9 cellular contexts compared by ENCODE assay signal in the genomic region with DNA sequence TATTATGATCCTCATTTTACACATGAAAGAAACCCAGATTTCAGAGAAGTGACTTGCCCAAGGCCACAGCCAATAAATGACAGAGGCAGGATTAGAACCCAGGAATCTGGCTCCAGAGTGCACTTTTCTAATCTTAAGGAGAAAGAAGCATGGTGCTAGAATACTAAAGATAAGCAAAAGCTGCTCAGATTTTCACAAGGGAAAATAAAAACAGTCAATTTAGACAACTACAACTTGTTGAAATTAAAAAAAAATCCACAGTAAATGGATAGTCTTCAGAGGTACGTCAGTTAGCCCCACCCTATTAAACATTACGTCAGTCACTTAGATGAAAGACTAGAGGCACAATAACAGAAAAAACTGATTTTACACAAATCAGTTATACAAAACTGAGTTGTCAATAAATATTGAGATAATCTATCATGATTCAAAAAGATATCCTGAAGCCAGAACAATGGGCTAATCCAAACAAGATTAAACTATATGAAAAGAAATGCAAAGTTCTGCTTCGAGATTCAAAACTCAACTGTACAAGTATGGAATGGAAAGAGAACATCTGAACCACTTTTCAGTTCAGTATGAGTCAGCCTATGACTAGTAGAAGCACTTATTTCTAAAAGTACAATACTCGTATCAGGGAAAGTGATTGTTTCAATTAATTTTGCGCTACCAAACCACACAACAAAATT. TPM values are rescaled to one million over a fixed set of nuclear protein-coding genes. Genes with fewer than 3 reads are reported as not detected.
DNase-seq lines count a peak whose midpoint lies in the region; ATAC-seq and TF ChIP-seq lines count a peak whose summit lies in the region.
"Had no signal": no experiment of that assay in that cellular context is flagged by ENCODE, and none has a peak within 500 bp of the region (broad histone marks: within the 10 kb centered on the region; RNA-seq: fewer than 3 reads in every experiment).

No MANE protein-coding gene starts in this region.

- BruUV-seq in Panc1 (replicated peaks; lab: Mats Ljungman, UMichigan) = no TSS peak

- H3K4me1 ChIP-seq in HEK293 (ENCODE audit: control insufficient read depth, insufficient read depth, low read length) (peaks cover 23% of the 10 kb centered on the region), Panc1 (ENCODE audit: control insufficient read depth, insufficient read depth, low read length) (peaks cover 39% of the 10 kb centered on the region), esophagus muscularis mucosa (peaks cover 76 to 100% (median 94%) of the 10 kb centered on the region in 4 donors), gastrocnemius medialis (peaks cover 70 to 83% of the 10 kb centered on the region in 2 donors)

- no peak for TF ChIP-seq EP300 in esophagus muscularis mucosa (IDR thresholded peaks at IDR 0.05)

- in situ Hi-C loops in GM13977 (cut with MboI; ENCODE audit: low pct_unique_long_range_greater_than_20kb, low sequenced_read_pairs, unreplicated experiment) = no loop called here
- in situ Hi-C loops in Panc1 (cut with HindIII; ENCODE audit: low pct_unique_long_range_greater_than_20kb, low sequenced_read_pairs) = no loop called here
- in situ Hi-C loops in gastrocnemius medialis (cut with MboI; ENCODE audit: low sequenced_read_pairs in 4 of 4) = loop anchor here in 1 of 4 donors (25.0 kb wide), 1 partner anchor 1823 kb away; the partner anchor contains the start of gene RAD23B

- H3K36me3 ChIP-seq in HEK293 (ENCODE audit: control insufficient read depth in 2 of 2, insufficient read depth in 1 of 2, low read length in 2 of 2) (peaks cover 0 to 5% of the 10 kb centered on the region in 2 experiments; a peak in 2 of 3 replicates), Panc1 (ENCODE audit: control insufficient read depth, insufficient read depth, low read length) (no peaks in the 10 kb centered on the region; the same call in 1 of the 2 replicates), esophagus muscularis mucosa (peaks cover 0 to 5% (median 4%) of the 10 kb centered on the region in 4 donors), gastrocnemius medialis (no peaks in the 10 kb centered on the region)

- POLR2A ChIA-PET in HEK293 (lab: Yijun Ruan, JAX) = interaction anchor here (1.1 to 1.4 kb wide), 2 partner anchors 10 to 14 kb away, joined by 4 to 5 read pairs; partner anchors contain the start of gene TMEM245
- POLR2A ChIA-PET in Panc1 (lab: Charles Lee) = interaction anchor here (0.7 kb wide), 1 partner anchor 9 kb away, joined by 4 read pairs; the partner anchor contains the start of gene TMEM245

- no peaks in the 10 kb centered on the region for H3K9me3 ChIP-seq in HEK293 (ENCODE audit: control insufficient read depth, insufficient read depth, low read depth, low read length)
- H3K9me3 ChIP-seq in Panc1 (ENCODE audit: control insufficient read depth, insufficient read depth, low read depth, low read length) = no peaks in the 10 kb centered on the region
- no peaks in the 10 kb centered on the region for H3K9me3 ChIP-seq in esophagus muscularis mucosa
- H3K9me3 ChIP-seq in gastrocnemius medialis = no peaks in the 10 kb centered on the region

- TF ChIP-seq CTCF in GM13977 (IDR thresholded peaks at IDR 0.05; ENCODE audit: extremely low read depth, insufficient read depth, missing control alignments) (no peak), HEK293 (tag by site-specific recombination; IDR thresholded peaks at IDR 0.05) (no peak), Panc1 (IDR thresholded peaks at IDR 0.05) (no peak), esophagus muscularis mucosa (IDR thresholded peaks at IDR 0.05) (no peak), gastrocnemius medialis (IDR thresholded peaks at IDR 0.05 in 4 of 5, conservative IDR thresholded peaks at IDR 0.05 in 1 of 5) (no peak)

- ATAC-seq in Panc1 = peak; percentile 66
- peak in 1 of 2 donors; percentile 26 for ATAC-seq in gastrocnemius medialis

- no peaks in the 10 kb centered on the region for H3K27me3 ChIP-seq in Panc1 (ENCODE audit: control insufficient read depth, insufficient read depth, low read length)
- H3K27me3 ChIP-seq in esophagus muscularis mucosa = no peaks in the 10 kb centered on the region
- H3K27me3 ChIP-seq in gastrocnemius medialis = no peaks in the 10 kb centered on the region

- peak; percentile 38 for DNase-seq in GM13977 (ENCODE audit: low spot score)
- no peak for DNase-seq in Panc1 (ENCODE audit: low read depth, low spot score)
- no peak for DNase-seq in esophagus muscularis mucosa (ENCODE audit: extremely low spot score)
- DNase-seq in gastrocnemius medialis = no peak
- no peak for DNase-seq in NCI-H1930 (lab: John Stamatoyannopoulos, UW)
- DNase-seq in iPS-NIHi11 (ENCODE audit: low spot score) = no peak
- no peak for DNase-seq in NCI-H446 (lab: John Stamatoyannopoulos, UW)

- TF ChIP-seq POLR2A in esophagus muscularis mucosa (IDR thresholded peaks at IDR 0.05; ENCODE audit: low read depth) (no peak), gastrocnemius medialis (IDR thresholded peaks at IDR 0.05) (no peak)

- intact Hi-C loops in Panc1 (cut with micrococcal nuclease; ENCODE audit: unreplicated experiment) (no loop called here), esophagus muscularis mucosa (cut with DNase I) (no loop called here), gastrocnemius medialis (cut with DNase I; ENCODE audit: low total_unique reads) (loop anchor here (5.0 to 10.0 kb wide), 2 partner anchors 397 to 1376 kb away; no protein-coding TSS in a partner anchor)

- CTCF ChIA-PET in HEK293 (lab: Yijun Ruan, JAX) (interaction anchor here (0.9 to 1.1 kb wide), 2 partner anchors 11 to 29 kb away, joined by 3 read pairs; no protein-coding TSS in a partner anchor), Panc1 (lab: Charles Lee) (interaction anchor here (0.6 kb wide), 1 partner anchor 17 kb away, joined by 3 read pairs; no protein-coding TSS in a partner anchor)

- H3K27ac ChIP-seq in HEK293 (ENCODE audit: extremely low read depth, low read depth, low read length) = no peak overlapping the region
- H3K27ac ChIP-seq in Panc1 (ENCODE audit: low read length) = peak overlapping the region; percentile 95
- peak overlapping the region; percentile 87 to 98 (median 94) for H3K27ac ChIP-seq in esophagus muscularis mucosa (replicated peaks in 1 of 4)
- H3K27ac ChIP-seq in gastrocnemius medialis = peak overlapping the region; percentile 76 to 98 (median 88)
- H3K27ac ChIP-seq: KMS-11 had no signal

- 24% methylated on average over 5 of the region's 5 CpGs for WGBS in esophagus muscularis mucosa

- H3K4me3 ChIP-seq in HEK293 (ENCODE audit: low read depth, low read length) = no peak overlapping the region
- peak overlapping the region; percentile 21 to 37 for H3K4me3 ChIP-seq in Panc1 (ENCODE audit: low read depth in 2 of 2, low read length in 2 of 2)
- H3K4me3 ChIP-seq in esophagus muscularis mucosa = peak overlapping the region in 3 of 4 donors; percentile 21 to 32 (median 22)
- peak overlapping the region in 3 of 4 donors; percentile 2 to 18 (median 6) for H3K4me3 ChIP-seq in gastrocnemius medialis

TF ChIP-seq in HEK293, 187 proteins besides CTCF, POLR2A, EP300 and RAD21 (continues in another document):
- TF ChIP-seq, protein P1, sequence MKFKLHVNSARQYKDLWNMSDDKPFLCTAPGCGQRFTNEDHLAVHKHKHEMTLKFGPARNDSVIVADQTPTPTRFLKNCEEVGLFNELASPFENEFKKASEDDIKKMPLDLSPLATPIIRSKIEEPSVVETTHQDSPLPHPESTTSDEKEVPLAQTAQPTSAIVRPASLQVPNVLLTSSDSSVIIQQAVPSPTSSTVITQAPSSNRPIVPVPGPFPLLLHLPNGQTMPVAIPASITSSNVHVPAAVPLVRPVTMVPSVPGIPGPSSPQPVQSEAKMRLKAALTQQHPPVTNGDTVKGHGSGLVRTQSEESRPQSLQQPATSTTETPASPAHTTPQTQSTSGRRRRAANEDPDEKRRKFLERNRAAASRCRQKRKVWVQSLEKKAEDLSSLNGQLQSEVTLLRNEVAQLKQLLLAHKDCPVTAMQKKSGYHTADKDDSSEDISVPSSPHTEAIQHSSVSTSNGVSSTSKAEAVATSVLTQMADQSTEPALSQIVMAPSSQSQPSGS (tag by site-specific recombination; IDR thresholded peaks at IDR 0.05; ENCODE audit: low read depth) = peak; percentile 93
- TF ChIP-seq ZBTB20 (tag by site-specific recombination; IDR thresholded peaks at IDR 0.05) (peak; percentile 56), SCRT2 (tag by site-specific recombination; IDR thresholded peaks at IDR 0.05) (peak; percentile 69), ZBTB21 (tag by site-specific recombination; IDR thresholded peaks at IDR 0.05) (peak; percentile 49; the same call in 1 of the 2 replicates), ZNF654 (tag by site-specific recombination; IDR thresholded peaks at IDR 0.05; ENCODE audit: low read depth) (no peak), ZNF664 (tag by site-specific recombination; IDR thresholded peaks at IDR 0.05) (no peak), ZNF433 (tag by site-specific recombination; IDR thresholded peaks at IDR 0.05; ENCODE audit: low read depth) (no peak), ZEB2 (tag by site-specific recombination; IDR thresholded peaks at IDR 0.05) (peak; percentile 46; the same call in 1 of the 2 replicates), ZBTB17 (tag by site-specific recombination; IDR thresholded peaks at IDR 0.05) (no peak), ZNF529 (tag by site-specific recombination; IDR thresholded peaks at IDR 0.05; ENCODE audit: insufficient replicate concordance) (no peak), PRDM1 (tag by site-specific recombination; IDR thresholded peaks at IDR 0.05) (peak; percentile 83), ZNF350 (tag by site-specific recombination; IDR thresholded peaks at IDR 0.05) (no peak), MYNN (tag by site-specific recombination; IDR thresholded peaks at IDR 0.05; ENCODE audit: borderline replicate concordance) (no peak)

RNA-seq across cellular contexts. Expression of gene TMEM245, which starts 9.3 kb away (rescaled TPM):
- total RNA-seq in Panc1 (2021; ENCODE audit: unreplicated experiment) (54.0 TPM), esophagus muscularis mucosa (100 to 1,000 TPM; 109 to 192 (median 137) TPM), gastrocnemius medialis (100 to 1,000 TPM in 1 of 4 donors, 10 to 100 TPM in 3; 45.7 to 121 (median 71.4) TPM)
- polyA plus RNA-seq in Panc1 (2012; ENCODE audit: insufficient read length) = 25.5 TPM

RNA-seq across cellular contexts. Expression of gene FRRS1L, which starts 56.6 kb away (rescaled TPM):
- total RNA-seq in Panc1 (2021; ENCODE audit: unreplicated experiment) (2.3 TPM), esophagus muscularis mucosa (1 to 10 TPM; 2.5 to 7.6 (median 5.3) TPM), gastrocnemius medialis (under 1 TPM in 1 of 4 donors, not detected in 3; 0.02 TPM)
- polyA plus RNA-seq in Panc1 (2012; ENCODE audit: insufficient read length) = 1.4 TPM
